Comparison of ENCODE assay signal across 20 cellular contexts in the genomic region with DNA sequence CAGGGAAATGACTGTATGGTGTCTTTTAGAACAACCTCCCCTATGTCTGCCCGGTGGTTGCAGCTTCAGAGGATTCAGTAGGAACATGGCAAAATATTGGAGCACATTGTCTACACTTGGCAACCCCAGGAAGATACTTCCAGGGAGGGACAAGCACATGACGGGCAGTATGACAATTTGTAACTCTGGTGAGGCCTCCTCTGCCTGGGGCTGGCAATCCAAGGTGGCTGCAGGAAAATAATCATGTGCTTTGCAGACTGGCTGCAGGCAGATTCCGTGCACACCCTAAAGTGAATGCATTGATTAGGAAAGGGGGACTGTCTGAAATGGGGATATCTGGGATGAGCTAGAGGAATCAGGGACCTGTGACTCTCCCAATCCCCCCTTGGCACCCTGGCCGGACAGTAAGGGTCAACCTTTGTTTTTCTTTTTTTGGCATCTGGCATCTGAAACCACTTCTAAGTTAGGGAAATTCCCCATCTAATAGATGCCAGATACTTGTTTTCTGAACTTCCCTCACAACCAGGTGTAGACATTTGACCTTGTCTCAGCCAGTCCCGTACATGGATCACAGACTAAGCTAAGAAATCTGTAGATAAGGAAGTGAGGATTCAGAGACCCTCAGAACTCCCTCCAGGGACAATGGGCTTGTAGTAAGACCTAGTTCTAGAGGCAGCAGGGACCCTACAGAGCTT. TPM values are rescaled to one million over a fixed set of nuclear protein-coding genes. Genes with fewer than 3 reads are reported as not detected.
A peak's percentile ranks its signal among the peaks of the same experiment; 100 is the strongest.
DNase-seq lines count a peak whose midpoint lies in the region; ATAC-seq, FAIRE-seq and TF ChIP-seq lines count a peak whose summit lies in the region.
"Had no signal": no experiment of that assay in that cellular context is flagged by ENCODE, and none has a peak within 500 bp of the region (broad histone marks: within the 10 kb centered on the region; RNA-seq: fewer than 3 reads in every experiment).

No MANE protein-coding gene starts in this region.

- H3K9me3 ChIP-seq in right atrium auricular region (no peaks in the 10 kb centered on the region), esophagus muscularis mucosa (no peaks in the 10 kb centered on the region), small intestine (ENCODE audit: control insufficient read depth, low read depth) (peaks cover 2% of the 10 kb centered on the region)
- H3K9me3 ChIP-seq: BLaER1 had no signal

- H3K4me3 Mint-ChIP-seq in stimulated activated memory B cell treated with anti-CD40 and anti-IgM and Interleukin-4, amounts not matched to agents 10 μg/mL and 1 μg/mL and 100 μg/mL, for 72 hours: no peak overlapping the region
- H3K4me3 Mint-ChIP-seq: CD4-positive, alpha-beta memory T cell had no signal

- TF ChIP-seq CTCF in right atrium auricular region (IDR thresholded peaks at IDR 0.05): no peak
- TF ChIP-seq CTCF in esophagus muscularis mucosa (IDR thresholded peaks at IDR 0.05): no peak

- H3K4me1 ChIP-seq in right atrium auricular region (no peaks in the 10 kb centered on the region), esophagus muscularis mucosa (no peaks in the 10 kb centered on the region), small intestine (ENCODE audit: control insufficient read depth in 2 of 2, insufficient read depth in 1 of 2, low read depth in 1 of 2, low read length in 1 of 2) (no peaks in the 10 kb centered on the region)
- H3K4me1 ChIP-seq: BLaER1 had no signal

- ATAC-seq in left cardiac atrium: no peak
- peak; percentile 46 for ATAC-seq in stimulated activated memory B cell treated with anti-CD40 and anti-IgM and Interleukin-4, amounts not matched to agents 10 μg/mL and 1 μg/mL and 100 μg/mL, for 72 hours
- ATAC-seq in HG03565 (IDR thresholded peaks at IDR 0.05; ENCODE audit: unreplicated experiment): no peak
- ATAC-seq: HCT116 had no signal

- no peak overlapping the region for H3K27ac Mint-ChIP-seq in stimulated activated memory B cell treated with anti-CD40 and anti-IgM and Interleukin-4, amounts not matched to agents 10 μg/mL and 1 μg/mL and 100 μg/mL, for 72 hours

- peaks cover 17% of the 10 kb centered on the region for H3K4me1 Mint-ChIP-seq in stimulated activated memory B cell treated with anti-CD40 and anti-IgM and Interleukin-4, amounts not matched to agents 10 μg/mL and 1 μg/mL and 100 μg/mL, for 72 hours
- H3K4me1 Mint-ChIP-seq: CD14-positive monocyte; CD4-positive, alpha-beta memory T cell had no signal

- no peaks in the 10 kb centered on the region for H3K9me3 Mint-ChIP-seq in stimulated activated memory B cell treated with anti-CD40 and anti-IgM and Interleukin-4, amounts not matched to agents 10 μg/mL and 1 μg/mL and 100 μg/mL, for 72 hours
- H3K9me3 Mint-ChIP-seq: CD4-positive, alpha-beta memory T cell had no signal

- DNase-seq in right atrium auricular region (ENCODE audit: low spot score) (peak; percentile 23), left cardiac atrium (no peak), esophagus muscularis mucosa (ENCODE audit: extremely low spot score) (peak; percentile 64), NCI-H2029 (lab: John Stamatoyannopoulos, UW) (no peak), small intestine (no peak)
- DNase-seq: 8988T, DMS153, DMS79 treated with DMSO at 0.1 percent for 48 hours, GF-D8, GOT3, H7 had no signal

- no peaks in the 10 kb centered on the region for H3K36me3 Mint-ChIP-seq in stimulated activated memory B cell treated with anti-CD40 and anti-IgM and Interleukin-4, amounts not matched to agents 10 μg/mL and 1 μg/mL and 100 μg/mL, for 72 hours
- H3K36me3 Mint-ChIP-seq: CD4-positive, alpha-beta memory T cell had no signal

- intact Hi-C loops in left cardiac atrium (cut with DNase I): no loop called here
- intact Hi-C loops in esophagus muscularis mucosa (cut with DNase I): no loop called here

- no peak for TF ChIP-seq EP300 in esophagus muscularis mucosa (IDR thresholded peaks at IDR 0.05)

- H3K27ac ChIP-seq in right atrium auricular region (no peak overlapping the region), esophagus muscularis mucosa (replicated peaks in 1 of 4) (no peak overlapping the region), small intestine (ENCODE audit: low read depth in 1 of 2, low read length in 1 of 2) (no peak overlapping the region)
- H3K27ac ChIP-seq: BLaER1 had no signal

- no peak for FAIRE-seq in small intestine (lab: Jason Lieb, UNC)

- H3K36me3 ChIP-seq in right atrium auricular region: no peaks in the 10 kb centered on the region
- H3K36me3 ChIP-seq in esophagus muscularis mucosa: no peaks in the 10 kb centered on the region
- no peaks in the 10 kb centered on the region for H3K36me3 ChIP-seq in small intestine (ENCODE audit: control insufficient read depth in 2 of 2, insufficient read depth in 2 of 2, low read length in 2 of 2)
- H3K36me3 ChIP-seq: BLaER1 had no signal

- H3K4me3 ChIP-seq in right atrium auricular region (no peak overlapping the region), esophagus muscularis mucosa (no peak overlapping the region), small intestine (ENCODE audit: low read depth in 1 of 2, low read length in 2 of 2) (no peak overlapping the region)
- H3K4me3 ChIP-seq: BLaER1 had no signal

- TF ChIP-seq POLR2A in esophagus muscularis mucosa (IDR thresholded peaks at IDR 0.05; ENCODE audit: low read depth): no peak

- H3K27me3 ChIP-seq in right atrium auricular region (no peaks in the 10 kb centered on the region), esophagus muscularis mucosa (peaks cover 0 to 38% (median 4%) of the 10 kb centered on the region in 4 donors), small intestine (ENCODE audit: control insufficient read depth in 2 of 2, insufficient read depth in 2 of 2, low read length in 2 of 2) (peaks cover 0 to 8% of the 10 kb centered on the region in 2 donors)
- H3K27me3 ChIP-seq: BLaER1 had no signal

- H3K27me3 Mint-ChIP-seq in stimulated activated memory B cell treated with anti-CD40 and anti-IgM and Interleukin-4, amounts not matched to agents 10 μg/mL and 1 μg/mL and 100 μg/mL, for 72 hours: peaks cover 41% of the 10 kb centered on the region

- WGBS in esophagus muscularis mucosa: 86% methylated on average over 5 of the region's 5 CpGs
- 71 to 88% (median 81%) methylated on average over 5 of the region's 5 CpGs for WGBS in small intestine, 3 donors

RNA-seq across cellular contexts. Expression of gene PHOX2A, which starts 10.5 kb away (rescaled TPM):
- total RNA-seq in right atrium auricular region: not detected
- not detected for total RNA-seq in left cardiac atrium
- 1 to 10 TPM; 1.2 to 1.3 (median 1.3) TPM for total RNA-seq in esophagus muscularis mucosa
- 1 to 10 TPM in 1 of 3 donors, not detected in 2; 3.3 TPM for polyA plus RNA-seq in small intestine
- total RNA-seq: A673; CD4-positive, alpha-beta memory T cell; HT-29 had no signal
- polyA plus RNA-seq: AG04450; CD14-positive monocyte; CD4-positive, alpha-beta memory T cell had no signal

RNA-seq across cellular contexts. Expression of gene INPPL1, which starts 29.9 kb away (rescaled TPM):
- total RNA-seq in right atrium auricular region (10 to 100 TPM; 68.8 to 84.5 TPM), left cardiac atrium (10 to 100 TPM; 89.5 to 96.4 TPM), esophagus muscularis mucosa (100 to 1,000 TPM in 2 of 4 donors, 10 to 100 TPM in 2; 61.6 to 158 (median 100) TPM)
- polyA plus RNA-seq in small intestine: 10 to 100 TPM; 43.2 to 63.7 (median 57.7) TPM

RNA-seq across cellular contexts. Expression of gene FOLR2, which starts 37.9 kb away (rescaled TPM):
- 10 to 100 TPM; 10.8 to 32.5 TPM for total RNA-seq in right atrium auricular region
- total RNA-seq in left cardiac atrium: 10 to 100 TPM; 24.0 to 57.0 TPM
- 10 to 100 TPM; 26.6 to 78.7 (median 33.1) TPM for total RNA-seq in esophagus muscularis mucosa
- polyA plus RNA-seq in small intestine: 10 to 100 TPM in 1 of 3 donors, 1 to 10 TPM in 1, under 1 TPM in 1; 0.67 to 24.2 (median 6.8) TPM
- total RNA-seq: A673; CD4-positive, alpha-beta memory T cell; H7; HT-29 had no signal
- polyA plus RNA-seq: AG04450; CD4-positive, alpha-beta memory T cell had no signal

Comparison
In these comparisons a context has a peak if more than half of its experiments do, and no peak if none do; other contexts are left out.
1. DNase-seq: peak in right atrium auricular region (single experiment) and esophagus muscularis mucosa (single experiment); none in left cardiac atrium (single experiment), NCI-H2029 (single experiment) and small intestine (single experiment).